ENCODE assay signal across 8 cellular contexts in genomic region chr22:33271390-33272161, GRCh38.
A peak's percentile ranks its signal among the peaks of the same experiment; 100 is the strongest.
DNase-seq lines count a peak whose midpoint lies in the region; ATAC-seq and TF ChIP-seq lines count a peak whose summit lies in the region.

No MANE protein-coding gene starts in this region.

- TF ChIP-seq CTCF in choroid plexus epithelial cell (conservative IDR thresholded peaks at IDR 0.05; ENCODE audit: low read depth, low read length): no peak
- no peak for TF ChIP-seq CTCF in foreskin keratinocyte (conservative IDR thresholded peaks at IDR 0.05)

- H3K27ac ChIP-seq in substantia nigra (ENCODE audit: low read depth, low read length, poor library complexity, severe bottlenecking): no peak overlapping the region
- H3K27ac ChIP-seq in foreskin keratinocyte: no peak overlapping the region

- no peaks in the 10 kb centered on the region for H3K4me1 ChIP-seq in foreskin keratinocyte

- H3K4me3 ChIP-seq in choroid plexus epithelial cell (ENCODE audit: low read depth, low read length): no peak overlapping the region

- H3K27me3 ChIP-seq in foreskin keratinocyte: no peaks in the 10 kb centered on the region

- no peak for DNase-seq in activated CD4-positive, CD25-positive, alpha-beta regulatory T cell treated with anti-CD3 and anti-CD28 coated beads, Interleukin-2, amount 50 U/mL, for 72 hours
- peak; percentile 17 for DNase-seq in choroid plexus epithelial cell (ENCODE audit: low read depth)
- DNase-seq in substantia nigra (lab: John Stamatoyannopoulos, UW): peak in 34 of 49 donors; percentile 2 to 66 (median 30)
- DNase-seq in NCI-H2107 treated with DMSO at 0.1 percent for 48 hours (lab: John Stamatoyannopoulos, UW; ENCODE audit: unreplicated experiment): no peak
- DNase-seq in activated gamma-delta T cell (lab: John Stamatoyannopoulos, UW): no peak
- no peak for DNase-seq in foreskin keratinocyte

- ATAC-seq in activated CD4-positive, CD25-positive, alpha-beta regulatory T cell treated with anti-CD3 and anti-CD28 coated beads, Interleukin-2, amount 50 U/mL, for 24 hours: peak; percentile 21 to 49
- ATAC-seq in HG03442 (IDR thresholded peaks at IDR 0.05; ENCODE audit: unreplicated experiment): peak; percentile 69
- ATAC-seq in foreskin keratinocyte: no peak

Comparison
In these comparisons a context has a peak if more than half of its experiments do, and no peak if none do; other contexts are left out.
1. DNase-seq: peak in choroid plexus epithelial cell (single experiment) and substantia nigra (34 of 49); none in activated CD4-positive, CD25-positive, alpha-beta regulatory T cell treated with anti-CD3 and anti-CD28 coated beads, Interleukin-2, amount 50 U/mL, for 72 hours (single experiment), NCI-H2107 treated with DMSO at 0.1 percent for 48 hours (single experiment), activated gamma-delta T cell (single experiment) and foreskin keratinocyte (0 of 2).